In genomic region chr5:43042176-43042625, GRCh38 we compare ENCODE assay signal across 8 cellular contexts. TPM values are rescaled to one million over a fixed set of nuclear protein-coding genes. Genes with fewer than 3 reads are reported as not detected.
DNase-seq lines count a peak whose midpoint lies in the region; ATAC-seq and TF ChIP-seq lines count a peak whose summit lies in the region.

No MANE protein-coding gene starts in this region.

- peak overlapping the region; percentile 75 to 88 (median 79) for H3K9ac ChIP-seq in subcutaneous abdominal adipose tissue (ENCODE audit: low read length in 5 of 5)

- peak; percentile 74 to 95 (median 86) for DNase-seq in CD4-positive, CD25-positive, alpha-beta regulatory T cell
- peak; percentile 99 for DNase-seq in NOMO-1 treated with DMSO at 0.1 percent for 48 hours (lab: John Stamatoyannopoulos, UW; ENCODE audit: unreplicated experiment)
- peak; percentile 56 for DNase-seq in activated T-cell treated with anti-CD3 and anti-CD28 coated beads for 4 hours
- DNase-seq in esophagus squamous epithelium (lab: John Stamatoyannopoulos, UW) = no peak
- peak; percentile 92 for DNase-seq in natural killer cell treated with Interleukin-12 subunit alpha and Interleukin-12 subunit beta and Interleukin-15 and Interleukin-18, amount 100 ng/mL, for 72 hours (ENCODE audit: low spot score)

- peak overlapping the region; percentile 100 for H3K4me3 ChIP-seq in CD4-positive, CD25-positive, alpha-beta regulatory T cell (ENCODE audit: low read depth, low read length)
- H3K4me3 ChIP-seq in esophagus squamous epithelium = peak overlapping the region; percentile 67 to 80 (median 78)
- H3K4me3 ChIP-seq in subcutaneous abdominal adipose tissue (ENCODE audit: low read depth in 1 of 5, low read length in 5 of 5) = peak overlapping the region; percentile 78 to 94 (median 83)

- no peaks in the 10 kb centered on the region for H3K27me3 ChIP-seq in CD4-positive, CD25-positive, alpha-beta regulatory T cell (ENCODE audit: control insufficient read depth, insufficient read depth, low read length)
- H3K27me3 ChIP-seq in esophagus squamous epithelium (peaks cover 0 to 70% (median 4%) of the 10 kb centered on the region in 4 donors), subcutaneous abdominal adipose tissue (ENCODE audit: control insufficient read depth in 5 of 5, insufficient read depth in 4 of 5, low read length in 5 of 5) (no peaks in the 10 kb centered on the region)

- H3K27ac Mint-ChIP-seq in CD4-positive, CD25-positive, alpha-beta regulatory T cell = peak overlapping the region; percentile 99 to 100 (median 99)
- H3K27ac Mint-ChIP-seq in natural killer cell treated with Interleukin-12 subunit alpha and Interleukin-12 subunit beta and Interleukin-15 and Interleukin-18, amount 100 ng/mL, for 72 hours = peak overlapping the region; percentile 92 to 98

- H3K4me1 Mint-ChIP-seq in CD4-positive, CD25-positive, alpha-beta regulatory T cell = peaks cover 10 to 56% (median 37%) of the 10 kb centered on the region in 4 donors
- peaks cover 55 to 63% of the 10 kb centered on the region in 2 donors for H3K4me1 Mint-ChIP-seq in natural killer cell treated with Interleukin-12 subunit alpha and Interleukin-12 subunit beta and Interleukin-15 and Interleukin-18, amount 100 ng/mL, for 72 hours (ENCODE audit: low read depth in 2 of 2)

- whole genome bisulfite sequencing in esophagus squamous epithelium, 2 donors = 0% methylated on average over 10 to 32 of the region's 44 CpGs

- peak in 2 of 6 experiments; percentile 5 to 7 for TF ChIP-seq CTCF in esophagus squamous epithelium (IDR thresholded peaks at IDR 0.05)

- H3K9me3 ChIP-seq in CD4-positive, CD25-positive, alpha-beta regulatory T cell (ENCODE audit: control insufficient read depth in 2 of 2, low read length in 2 of 2) = no peaks in the 10 kb centered on the region
- H3K9me3 ChIP-seq in esophagus squamous epithelium = no peaks in the 10 kb centered on the region
- H3K9me3 ChIP-seq in subcutaneous abdominal adipose tissue (ENCODE audit: control insufficient read depth in 5 of 5, low read length in 5 of 5) = no peaks in the 10 kb centered on the region

- peak overlapping the region; percentile 95 for H3K27ac ChIP-seq in CD4-positive, CD25-positive, alpha-beta regulatory T cell (ENCODE audit: insufficient read depth, low read length, poor library complexity, severe bottlenecking)
- H3K27ac ChIP-seq in esophagus squamous epithelium (peak overlapping the region; percentile 93 to 98 (median 96)), subcutaneous abdominal adipose tissue (ENCODE audit: low read depth, low read length) (peak overlapping the region; percentile 94)

- peaks cover 0 to 5% (median 0%) of the 10 kb centered on the region in 7 donors for H3K9me3 Mint-ChIP-seq in CD4-positive, CD25-positive, alpha-beta regulatory T cell
- H3K9me3 Mint-ChIP-seq in natural killer cell treated with Interleukin-12 subunit alpha and Interleukin-12 subunit beta and Interleukin-15 and Interleukin-18, amount 100 ng/mL, for 72 hours = no peaks in the 10 kb centered on the region

- peak in 2 of 4 donors; percentile 22 to 40 for TF ChIP-seq POLR2A in esophagus squamous epithelium (IDR thresholded peaks at IDR 0.05)

- peaks cover 8% of the 10 kb centered on the region for H3K36me3 Mint-ChIP-seq in CD4-positive, CD25-positive, alpha-beta regulatory T cell
- H3K36me3 Mint-ChIP-seq in natural killer cell treated with Interleukin-12 subunit alpha and Interleukin-12 subunit beta and Interleukin-15 and Interleukin-18, amount 100 ng/mL, for 72 hours = no peaks in the 10 kb centered on the region

- ATAC-seq in CD4-positive, CD25-positive, alpha-beta regulatory T cell (ENCODE audit: low read depth in 2 of 2) = peak; percentile 31 to 35
- ATAC-seq in GM19395 (IDR thresholded peaks at IDR 0.05; ENCODE audit: unreplicated experiment) (peak; percentile 29), HG03469 (IDR thresholded peaks at IDR 0.05; ENCODE audit: unreplicated experiment) (peak; percentile 19)
- ATAC-seq in natural killer cell treated with Interleukin-12 subunit alpha and Interleukin-12 subunit beta and Interleukin-15 and Interleukin-18, amount 100 ng/mL, for 72 hours = peak; percentile 57 to 75

- H3K4me1 ChIP-seq in CD4-positive, CD25-positive, alpha-beta regulatory T cell (ENCODE audit: control insufficient read depth, insufficient read depth, low read length, poor library complexity, severe bottlenecking) = peaks cover 41% of the 10 kb centered on the region
- H3K4me1 ChIP-seq in esophagus squamous epithelium (peaks cover 0 to 79% (median 7%) of the 10 kb centered on the region in 3 donors), subcutaneous abdominal adipose tissue (ENCODE audit: control insufficient read depth in 5 of 5, insufficient read depth in 5 of 5, low read length in 5 of 5) (peaks cover 4 to 53% (median 49%) of the 10 kb centered on the region in 5 donors)

- H3K4me3 Mint-ChIP-seq in CD4-positive, CD25-positive, alpha-beta regulatory T cell = peak overlapping the region; percentile 97 to 100 (median 100)
- peak overlapping the region; percentile 96 for H3K4me3 Mint-ChIP-seq in natural killer cell treated with Interleukin-12 subunit alpha and Interleukin-12 subunit beta and Interleukin-15 and Interleukin-18, amount 100 ng/mL, for 72 hours

- peaks cover 17% of the 10 kb centered on the region for H3K27me3 Mint-ChIP-seq in CD4-positive, CD25-positive, alpha-beta regulatory T cell
- H3K27me3 Mint-ChIP-seq in natural killer cell treated with Interleukin-12 subunit alpha and Interleukin-12 subunit beta and Interleukin-15 and Interleukin-18, amount 100 ng/mL, for 72 hours = no peaks in the 10 kb centered on the region

- intact Hi-C loops in esophagus squamous epithelium (cut with DNase I) = loop anchor here (10.0 kb wide), 2 partner anchors 127 to 227 kb away; partner anchors contain the start of gene SELENOP

- peaks cover 7% of the 10 kb centered on the region for H3K36me3 ChIP-seq in CD4-positive, CD25-positive, alpha-beta regulatory T cell (ENCODE audit: control insufficient read depth, insufficient read depth, low read length)
- H3K36me3 ChIP-seq in esophagus squamous epithelium = no peaks in the 10 kb centered on the region
- no peaks in the 10 kb centered on the region for H3K36me3 ChIP-seq in subcutaneous abdominal adipose tissue (ENCODE audit: control insufficient read depth in 5 of 5, insufficient read depth in 5 of 5, low read length in 5 of 5)

RNA-seq across cellular contexts. Expression of gene ANXA2R, which starts 2.1 kb away (rescaled TPM):
- total RNA-seq in CD4-positive, CD25-positive, alpha-beta regulatory T cell = 38.7 TPM
- polyA plus RNA-seq in CD4-positive, CD25-positive, alpha-beta regulatory T cell = 10 to 100 TPM; 35.8 to 69.7 (median 55.7) TPM
- 1 to 10 TPM in 2 of 4 donors, under 1 TPM in 2; 0.57 to 2.5 (median 1.6) TPM for total RNA-seq in esophagus squamous epithelium
- 1 to 10 TPM; 4.8 to 6.9 TPM for total RNA-seq in natural killer cell treated with Interleukin-12 subunit alpha and Interleukin-12 subunit beta and Interleukin-15 and Interleukin-18, amount 100 ng/mL, for 72 hours
